In the genomic region with DNA sequence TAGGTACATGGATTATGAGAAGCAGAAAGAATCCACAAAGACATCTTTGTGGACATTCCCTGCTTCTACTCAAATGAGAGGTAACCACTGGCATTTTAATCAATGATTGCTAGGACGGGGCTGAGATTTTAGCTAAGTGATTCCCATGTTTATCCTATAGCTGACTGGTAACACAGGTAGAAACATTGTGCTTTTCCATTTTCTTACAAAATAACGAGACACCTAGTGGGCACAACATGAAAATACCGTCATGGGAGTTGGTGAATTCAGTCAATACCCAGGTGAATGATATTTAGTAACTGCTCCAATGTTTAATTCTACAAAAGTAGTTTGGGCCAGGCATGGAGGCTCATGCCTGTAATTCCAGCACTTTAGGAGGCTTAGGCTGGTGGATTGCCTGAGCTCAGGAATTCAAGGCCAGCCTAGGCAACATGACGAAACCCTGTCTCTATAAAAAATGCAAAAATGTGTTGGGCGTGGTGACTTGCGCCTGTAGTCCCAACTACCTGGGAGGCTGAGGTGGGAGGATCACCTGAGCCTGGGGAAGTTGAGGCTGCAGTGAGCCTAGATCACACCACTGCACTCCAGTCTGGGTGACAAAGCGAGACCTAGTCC, we compare ENCODE assay signal across 8 cellular contexts. TPM values are rescaled to one million over a fixed set of nuclear protein-coding genes. Genes with fewer than 3 reads are reported as not detected.
DNase-seq lines count a peak whose midpoint lies in the region; ATAC-seq and TF ChIP-seq lines count a peak whose summit lies in the region.

No MANE protein-coding gene starts in this region.

- H3K79me2 ChIP-seq in parathyroid adenoma: no peaks in the 10 kb centered on the region

- H3K4me3 ChIP-seq in CD4-positive, CD25-positive, alpha-beta regulatory T cell (ENCODE audit: low read depth, low read length): peak overlapping the region; percentile 71
- H3K4me3 ChIP-seq in Panc1 (ENCODE audit: low read depth in 2 of 2, low read length in 2 of 2): no peak overlapping the region
- no peak overlapping the region for H3K4me3 ChIP-seq in parathyroid adenoma (ENCODE audit: low read depth, low read length)

- H3K4me2 ChIP-seq in parathyroid adenoma (ENCODE audit: low read length): no peak overlapping the region

- peak in 2 of 3 donors; percentile 65 to 66 for DNase-seq in CD4-positive, CD25-positive, alpha-beta regulatory T cell
- DNase-seq in Panc1 (ENCODE audit: low read depth, low spot score): no peak
- DNase-seq in effector memory CD8-positive, alpha-beta T cell: peak in 1 of 3 experiments; percentile 24
- DNase-seq in activated effector memory CD4-positive, alpha-beta T cell treated with Interleukin-2 at 50 U/mL for 16 hours: no peak
- DNase-seq in ecto neural progenitor cell (ENCODE audit: low spot score): no peak

- peaks cover 25 to 67% (median 50%) of the 10 kb centered on the region in 4 donors for H3K4me1 Mint-ChIP-seq in CD4-positive, CD25-positive, alpha-beta regulatory T cell
- peaks cover 43 to 49% of the 10 kb centered on the region in 2 donors for H3K4me1 Mint-ChIP-seq in effector memory CD8-positive, alpha-beta T cell (ENCODE audit: low read depth in 2 of 2)

- BruUV-seq in Panc1 (replicated peaks; lab: Mats Ljungman, UMichigan): no TSS peak

- no peak overlapping the region for H2AFZ ChIP-seq in parathyroid adenoma

- H3K9me3 Mint-ChIP-seq in CD4-positive, CD25-positive, alpha-beta regulatory T cell: no peaks in the 10 kb centered on the region
- no peaks in the 10 kb centered on the region for H3K9me3 Mint-ChIP-seq in effector memory CD8-positive, alpha-beta T cell

- peak overlapping the region; percentile 56 to 72 (median 62) for H3K4me3 Mint-ChIP-seq in CD4-positive, CD25-positive, alpha-beta regulatory T cell
- H3K4me3 Mint-ChIP-seq in effector memory CD8-positive, alpha-beta T cell: peak overlapping the region; percentile 66 to 68

- peak; percentile 35; the same call in 1 of the 2 replicates for TF ChIP-seq CTCF in GM12874 (IDR thresholded peaks at IDR 0.05; ENCODE audit: insufficient read depth, low read depth, low read length)
- TF ChIP-seq CTCF in Panc1 (IDR thresholded peaks at IDR 0.05): peak; percentile 77
- TF ChIP-seq CTCF in parathyroid adenoma (IDR thresholded peaks at IDR 0.05): peak; percentile 40

- peak overlapping the region; percentile 94 for H3K27ac ChIP-seq in CD4-positive, CD25-positive, alpha-beta regulatory T cell (ENCODE audit: insufficient read depth, low read length, poor library complexity, severe bottlenecking)
- H3K27ac ChIP-seq in Panc1 (ENCODE audit: low read length) (no peak overlapping the region), parathyroid adenoma (no peak overlapping the region)

- no peaks in the 10 kb centered on the region for H3K9me3 ChIP-seq in CD4-positive, CD25-positive, alpha-beta regulatory T cell (ENCODE audit: control insufficient read depth in 2 of 2, low read length in 2 of 2)
- no peaks in the 10 kb centered on the region for H3K9me3 ChIP-seq in Panc1 (ENCODE audit: control insufficient read depth, insufficient read depth, low read depth, low read length)
- H3K9me3 ChIP-seq in parathyroid adenoma (ENCODE audit: control insufficient read depth, low read length): no peaks in the 10 kb centered on the region

- in situ Hi-C loops in Panc1 (cut with HindIII; ENCODE audit: low pct_unique_long_range_greater_than_20kb, low sequenced_read_pairs): no loop called here

- peaks cover 49% of the 10 kb centered on the region for H3K4me1 ChIP-seq in CD4-positive, CD25-positive, alpha-beta regulatory T cell (ENCODE audit: control insufficient read depth, insufficient read depth, low read length, poor library complexity, severe bottlenecking)
- peaks cover 19% of the 10 kb centered on the region for H3K4me1 ChIP-seq in Panc1 (ENCODE audit: control insufficient read depth, insufficient read depth, low read length)
- H3K4me1 ChIP-seq in parathyroid adenoma: peaks cover 10% of the 10 kb centered on the region

- peak overlapping the region; percentile 64 to 95 (median 94) for H3K27ac Mint-ChIP-seq in CD4-positive, CD25-positive, alpha-beta regulatory T cell
- peak overlapping the region; percentile 94 to 95 for H3K27ac Mint-ChIP-seq in effector memory CD8-positive, alpha-beta T cell

- intact Hi-C loops in Panc1 (cut with micrococcal nuclease; ENCODE audit: unreplicated experiment): loop anchor here (10.0 kb wide), 1 partner anchor 194 kb away; no protein-coding TSS in a partner anchor

- no peaks in the 10 kb centered on the region for H3K36me3 ChIP-seq in CD4-positive, CD25-positive, alpha-beta regulatory T cell (ENCODE audit: control insufficient read depth, insufficient read depth, low read length)
- no peaks in the 10 kb centered on the region for H3K36me3 ChIP-seq in Panc1 (ENCODE audit: control insufficient read depth, insufficient read depth, low read length)
- no peaks in the 10 kb centered on the region for H3K36me3 ChIP-seq in parathyroid adenoma (ENCODE audit: control insufficient read depth, insufficient read depth, low read length)

- ATAC-seq in CD4-positive, CD25-positive, alpha-beta regulatory T cell (ENCODE audit: low read depth in 2 of 2): peak; percentile 17 to 46
- ATAC-seq in Panc1: no peak
- peak; percentile 48 for ATAC-seq in effector memory CD8-positive, alpha-beta T cell (replicated peaks)
- ATAC-seq in HG02798 (IDR thresholded peaks at IDR 0.05; ENCODE audit: poor library complexity, unreplicated experiment): no peak

- no peak overlapping the region for H3K9ac ChIP-seq in parathyroid adenoma

- CTCF ChIA-PET in Panc1 (lab: Charles Lee): interaction anchor here (0.9 kb wide), 1 partner anchor 35 kb away, joined by 3 read pairs; no protein-coding TSS in a partner anchor

- POLR2A ChIA-PET in Panc1 (lab: Charles Lee): interaction anchor here (0.7 kb wide), 1 partner anchor 16 kb away, joined by 6 read pairs; no protein-coding TSS in a partner anchor

- H3K27me3 ChIP-seq in CD4-positive, CD25-positive, alpha-beta regulatory T cell (ENCODE audit: control insufficient read depth, insufficient read depth, low read length): no peaks in the 10 kb centered on the region
- H3K27me3 ChIP-seq in Panc1 (ENCODE audit: control insufficient read depth, insufficient read depth, low read length) (no peaks in the 10 kb centered on the region), parathyroid adenoma (ENCODE audit: control insufficient read depth, insufficient read depth, low read length) (no peaks in the 10 kb centered on the region)

- H3K36me3 Mint-ChIP-seq in CD4-positive, CD25-positive, alpha-beta regulatory T cell: no peaks in the 10 kb centered on the region
- H3K36me3 Mint-ChIP-seq in effector memory CD8-positive, alpha-beta T cell (ENCODE audit: insufficient read depth): peaks cover 4% of the 10 kb centered on the region

- no peaks in the 10 kb centered on the region for H3K27me3 Mint-ChIP-seq in CD4-positive, CD25-positive, alpha-beta regulatory T cell
- no peaks in the 10 kb centered on the region for H3K27me3 Mint-ChIP-seq in effector memory CD8-positive, alpha-beta T cell

RNA-seq across cellular contexts. Expression of a gene that starts 37.2 kb away (rescaled TPM):
- 88.4 TPM for total RNA-seq in CD4-positive, CD25-positive, alpha-beta regulatory T cell
- 10 to 100 TPM in 3 of 4 donors, 1 to 10 TPM in 1; 9.6 to 13.2 (median 12.1) TPM for polyA plus RNA-seq in CD4-positive, CD25-positive, alpha-beta regulatory T cell
- 14.4 TPM for total RNA-seq in Panc1 (2021; ENCODE audit: unreplicated experiment)
- 6.8 TPM for polyA plus RNA-seq in Panc1 (2012; ENCODE audit: insufficient read length)

RNA-seq across cellular contexts. Expression of a gene that starts 40.0 kb away (rescaled TPM):
- total RNA-seq in CD4-positive, CD25-positive, alpha-beta regulatory T cell: 115 TPM
- 100 to 1,000 TPM; 229 to 330 (median 265) TPM for polyA plus RNA-seq in CD4-positive, CD25-positive, alpha-beta regulatory T cell
- 263 TPM for total RNA-seq in Panc1 (2021; ENCODE audit: unreplicated experiment)
- 211 TPM for polyA plus RNA-seq in Panc1 (2012; ENCODE audit: insufficient read length)

Comparison
In these comparisons a context has a peak if more than half of its experiments do, and no peak if none do; other contexts are left out.
1. ATAC-seq: peak in CD4-positive, CD25-positive, alpha-beta regulatory T cell (2 of 2) and effector memory CD8-positive, alpha-beta T cell (single experiment); none in Panc1 (single experiment) and HG02798 (single experiment).
2. DNase-seq: peak in CD4-positive, CD25-positive, alpha-beta regulatory T cell (2 of 3); none in Panc1 (single experiment), activated effector memory CD4-positive, alpha-beta T cell treated with Interleukin-2 at 50 U/mL for 16 hours (single experiment) and ecto neural progenitor cell (single experiment).
3. Peak in every context shown above with its lines, with median percentiles within 50 percentile points of each other: CTCF ChIP-seq.